9 cellular contexts compared by ENCODE assay signal in the genomic region with DNA sequence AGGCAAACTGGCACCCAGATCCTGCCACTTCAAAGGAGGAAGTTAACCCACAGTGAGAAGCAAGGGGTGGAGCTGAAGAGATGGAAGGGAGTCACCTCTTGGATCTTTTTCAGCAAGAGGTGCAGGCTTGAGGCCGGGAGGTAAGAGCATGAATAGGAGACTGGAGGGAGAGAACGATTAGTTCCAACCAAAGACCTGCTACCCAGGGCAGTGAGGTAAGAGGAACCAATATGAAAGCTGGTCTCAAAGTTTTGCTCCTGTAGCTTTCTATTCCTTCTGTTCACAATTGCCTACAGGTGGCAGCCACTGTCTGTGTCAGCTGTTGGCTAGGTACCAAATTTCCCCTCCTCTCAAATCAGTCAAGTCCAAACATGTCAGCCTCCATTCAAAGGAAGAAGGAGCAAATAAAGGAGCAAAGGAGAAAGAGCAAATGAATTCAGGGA. TPM values are rescaled to one million over a fixed set of nuclear protein-coding genes. Genes with fewer than 3 reads are reported as not detected.
A peak's percentile ranks its signal among the peaks of the same experiment; 100 is the strongest.
DNase-seq lines count a peak whose midpoint lies in the region; ATAC-seq and TF ChIP-seq lines count a peak whose summit lies in the region.
"Had no signal": no experiment of that assay in that cellular context is flagged by ENCODE, and none has a peak within 500 bp of the region (broad histone marks: within the 10 kb centered on the region; RNA-seq: fewer than 3 reads in every experiment).

No MANE protein-coding gene starts in this region.

- no peaks in the 10 kb centered on the region for H3K36me3 ChIP-seq in KOPT-K1 (ENCODE audit: insufficient read depth, low read length)
- H3K36me3 ChIP-seq in left lung: no peaks in the 10 kb centered on the region
- peaks cover 0 to 77% (median 0%) of the 10 kb centered on the region in 3 donors for H3K36me3 ChIP-seq in Peyer's patch

- no peak for TF ChIP-seq POLR2A in Peyer's patch (IDR thresholded peaks at IDR 0.05)

- H3K4me1 ChIP-seq in left lung: peaks cover 0 to 4% of the 10 kb centered on the region in 2 donors
- peaks cover 0 to 8% (median 0%) of the 10 kb centered on the region in 4 donors for H3K4me1 ChIP-seq in Peyer's patch

- ATAC-seq in left lung: peak; percentile 77
- no peak for ATAC-seq in GM21717 (IDR thresholded peaks at IDR 0.05; ENCODE audit: unreplicated experiment)
- ATAC-seq in Right ventricle myocardium inferior: no peak

- H3K4me3 ChIP-seq in left lung (no peak overlapping the region), Peyer's patch (no peak overlapping the region)
- H3K4me3 ChIP-seq: coronary artery had no signal

- H3K27ac ChIP-seq in KOPT-K1 (ENCODE audit: low read depth, low read length, poor library complexity, severe bottlenecking) (peak overlapping the region; percentile 54), left lung (no peak overlapping the region), Peyer's patch (no peak overlapping the region)
- H3K27ac ChIP-seq: coronary artery had no signal

- H3K27me3 ChIP-seq in left lung (no peaks in the 10 kb centered on the region), Peyer's patch (no peaks in the 10 kb centered on the region)

- intact Hi-C loops in left lung (cut with DNase I): no loop called here
- intact Hi-C loops in Right ventricle myocardium inferior (cut with DNase I): no loop called here

- H3K9me3 ChIP-seq in KOPT-K1 (ENCODE audit: insufficient read depth, low read length, poor library complexity, severe bottlenecking): no peaks in the 10 kb centered on the region
- H3K9me3 ChIP-seq in left lung: no peaks in the 10 kb centered on the region
- H3K9me3 ChIP-seq in Peyer's patch: no peaks in the 10 kb centered on the region

- TF ChIP-seq CTCF in GM12872 (IDR thresholded peaks at IDR 0.05; ENCODE audit: insufficient read depth, low read depth, low read length) (peak; percentile 41; the same call in 2 of the 3 replicates), left lung (IDR thresholded peaks at IDR 0.05) (no peak), Peyer's patch (IDR thresholded peaks at IDR 0.05) (peak in 3 of 6 experiments; percentile 19 to 28 (median 21))

- peak; percentile 65 for DNase-seq in OCI-M1 (lab: John Stamatoyannopoulos, UW)
- DNase-seq in left lung: no peak
- DNase-seq in Right ventricle myocardium inferior (ENCODE audit: missing footprints): no peak
- DNase-seq in Peyer's patch: no peak
- DNase-seq in nucleus accumbens (lab: John Stamatoyannopoulos, UW): no peak

RNA-seq across cellular contexts. Expression of a gene that starts 14.9 kb away (rescaled TPM):
- total RNA-seq in left lung (not detected), Right ventricle myocardium inferior (not detected), Peyer's patch (10 to 100 TPM in 1 of 4 donors, 1 to 10 TPM in 2, not detected in 1; 9.6 to 13.8 (median 9.9) TPM)

RNA-seq across cellular contexts. Expression of a gene that starts 18.7 kb away (rescaled TPM):
- total RNA-seq in left lung: under 1 TPM; 0.26 to 0.29 TPM
- total RNA-seq in Right ventricle myocardium inferior: not detected
- total RNA-seq in Peyer's patch: 1,000 to 10,000 TPM in 1 of 4 donors, 100 to 1,000 TPM in 2, 10 to 100 TPM in 1; 94.1 to 1,001 (median 802) TPM

RNA-seq across cellular contexts. Expression of a gene that starts 24.9 kb away (rescaled TPM):
- total RNA-seq in left lung (1 to 10 TPM; 3.8 to 6.1 TPM), Right ventricle myocardium inferior (3.3 TPM), Peyer's patch (1 to 10 TPM; 3.2 to 9.1 (median 5.5) TPM)

RNA-seq across cellular contexts. Expression of a gene that starts 47.3 kb away (rescaled TPM):
- total RNA-seq in left lung (10 to 100 TPM; 16.4 to 17.9 TPM), Right ventricle myocardium inferior (3.3 TPM), Peyer's patch (10 to 100 TPM in 1 of 4 donors, 1 to 10 TPM in 3; 4.6 to 11.6 (median 5.7) TPM)

RNA-seq across cellular contexts. Expression of a gene that starts 57.7 kb away (rescaled TPM):
- 10 to 100 TPM; 28.4 to 40.1 TPM for total RNA-seq in left lung
- 9.8 TPM for total RNA-seq in Right ventricle myocardium inferior
- total RNA-seq in Peyer's patch: 10 to 100 TPM in 2 of 4 donors, 1 to 10 TPM in 2; 7.4 to 17.0 (median 10.3) TPM

Comparison
In these comparisons a context has a peak if more than half of its experiments do, and no peak if none do; other contexts are left out.
1. RNA of a gene that starts 18.7 kb away (total RNA-seq): 94.1 to 1,001 TPM in Peyer's patch; 0.26 to 0.29 TPM in left lung and not detected in Right ventricle myocardium inferior (single experiment); every median in the first group is over 10 times any median in the second.